14 cellular contexts compared by ENCODE assay signal in the genomic region with DNA sequence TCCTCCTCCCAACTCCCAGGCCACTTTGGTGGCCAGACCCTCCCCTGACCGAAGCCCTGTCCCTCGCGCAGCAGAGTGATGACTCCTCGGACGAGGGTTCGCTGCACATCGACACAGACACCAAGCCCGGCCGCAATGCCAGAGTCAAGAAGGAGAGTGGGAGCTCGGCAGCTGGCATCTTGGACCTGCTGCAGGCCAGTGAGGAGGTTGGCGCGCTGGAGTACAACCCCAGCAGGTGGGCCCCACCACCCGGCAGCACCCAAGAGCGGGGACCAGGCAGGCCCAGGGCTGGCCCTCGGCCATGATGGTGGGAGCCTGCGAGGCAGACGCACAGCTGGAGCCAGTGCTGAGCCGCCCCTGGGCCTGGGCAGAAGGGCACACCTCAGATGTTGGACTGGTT.
DNase-seq lines count a peak whose midpoint lies in the region; ATAC-seq and TF ChIP-seq lines count a peak whose summit lies in the region.
"Had no signal": no experiment of that assay in that cellular context is flagged by ENCODE, and none has a peak within 500 bp of the region (broad histone marks: within the 10 kb centered on the region; RNA-seq: fewer than 3 reads in every experiment).

No MANE protein-coding gene starts in this region.

- intact Hi-C loops in Right ventricle myocardium superior (cut with DNase I) (no loop called here), left cardiac atrium (cut with DNase I) (no loop called here), mucosa of descending colon (cut with DNase I, micrococcal nuclease) (no loop called here)

- H3K4me3 ChIP-seq in mucosa of descending colon, result no peak overlapping the region

- no peak for TF ChIP-seq CTCF in mucosa of descending colon (IDR thresholded peaks at IDR 0.05)

- no peaks in the 10 kb centered on the region for H3K9me3 ChIP-seq in mucosa of descending colon

- no peaks in the 10 kb centered on the region for H3K36me3 ChIP-seq in mucosa of descending colon (ENCODE audit: low read depth)

- no peak for ATAC-seq in Right ventricle myocardium superior (ENCODE audit: poor library complexity)
- no peak for ATAC-seq in left cardiac atrium
- no peak for ATAC-seq in mucosa of descending colon
- no peak for ATAC-seq in GM19397 (IDR thresholded peaks at IDR 0.05; ENCODE audit: unreplicated experiment)
- ATAC-seq: HCT116 had no signal

- no peaks in the 10 kb centered on the region for H3K4me1 ChIP-seq in mucosa of descending colon (ENCODE audit: low read depth)

- peak; percentile 28 for DNase-seq in Right ventricle myocardium superior
- DNase-seq in left cardiac atrium, result no peak
- DNase-seq in effector CD4-positive, alpha-beta T cell, result peak; percentile 1
- DNase-seq in mucosa of descending colon, result peak in 2 of 3 donors; percentile 11 to 45
- peak; percentile 38 for DNase-seq in ureter (ENCODE audit: low spot score)
- no peak for DNase-seq in central memory CD4-positive, alpha-beta T cell
- DNase-seq in SK-N-DZ (ENCODE audit: low spot score), result no peak
- DNase-seq: activated CD4-positive, alpha-beta T cell treated with anti-CD3 and anti-CD28 coated beads, Interleukin-2, amount 10 ng/mL, durations not matched to agents 24 days and 14 days; mammary epithelial cell; NCI-H1092 treated with DMSO at 0.1 percent for 48 hours; NCI-H510A treated with DMSO at 0.1 percent for 48 hours; T1000 had no signal

Comparison
In these comparisons a context has a peak if more than half of its experiments do, and no peak if none do; other contexts are left out.
1. DNase-seq: peak in Right ventricle myocardium superior (single experiment), effector CD4-positive, alpha-beta T cell (single experiment), mucosa of descending colon (2 of 3) and ureter (single experiment); none in left cardiac atrium (single experiment), central memory CD4-positive, alpha-beta T cell (single experiment) and SK-N-DZ (single experiment).